Comparison of ENCODE assay signal across 15 cellular contexts in genomic region chr1:182035097-182035770, GRCh38. TPM values are rescaled to one million over a fixed set of nuclear protein-coding genes. Genes with fewer than 3 reads are reported as not detected.
DNase-seq lines count a peak whose midpoint lies in the region; ATAC-seq, FAIRE-seq and TF ChIP-seq lines count a peak whose summit lies in the region.
"Had no signal": no experiment of that assay in that cellular context is flagged by ENCODE, and none has a peak within 500 bp of the region (broad histone marks: within the 10 kb centered on the region; RNA-seq: fewer than 3 reads in every experiment).

No MANE protein-coding gene starts in this region.

- H3K9me3 ChIP-seq in K562 (replicated peaks; ENCODE audit: control insufficient read depth, insufficient read depth, low read depth, low read length), result no peaks in the 10 kb centered on the region
- peaks cover 0 to 26% (median 13%) of the 10 kb centered on the region in 4 donors for H3K9me3 ChIP-seq in stomach
- H3K9me3 ChIP-seq: esophagus squamous epithelium, vagina had no signal

- no peak overlapping the region for H2AFZ ChIP-seq in K562 (ENCODE audit: low read depth, low read length)

- TF ChIP-seq CTCF in 22Rv1 (IDR thresholded peaks at IDR 0.05), result peak; percentile 68
- TF ChIP-seq CTCF in BJ (IDR thresholded peaks at IDR 0.05; ENCODE audit: insufficient read depth, low read depth, low read length), result 0 out of 2 replicates have a peak, but pooled peaks have one; percentile 7
- peak; percentile 13 to 42 (median 35); a peak in 4 of 6 replicates for TF ChIP-seq CTCF in K562 (IDR thresholded peaks at IDR 0.05 in 2 of 3, conservative IDR thresholded peaks at IDR 0.05 in 1 of 3; ENCODE audit: insufficient read depth in 2 of 3, low read depth in 1 of 3, low read length in 3 of 3)
- no peak for TF ChIP-seq CTCF in stomach (IDR thresholded peaks at IDR 0.05)

- no peaks in the 10 kb centered on the region for H3K9me1 ChIP-seq in K562 (ENCODE audit: control insufficient read depth, insufficient read depth, low read length)

- no peak; the same call in 2 of the 3 replicates for ATAC-seq in K562

- no TSS peak for BruUV-seq in K562 (replicated peaks; lab: Mats Ljungman, UMichigan)

- peak; percentile 11 for FAIRE-seq in K562 (lab: Jason Lieb, UNC)

- no peak for DNase-seq in BJ (ENCODE audit: low read depth)
- DNase-seq in KBM-7, result peak; percentile 19
- DNase-seq in K562 (ENCODE audit: extremely low read depth in 1 of 4, low spot score in 3 of 4), result peak in 1 of 4 experiments; percentile 26
- DNase-seq in NCI-H1694 (lab: John Stamatoyannopoulos, UW), result no peak
- no peak for DNase-seq in NCI-H774 (lab: John Stamatoyannopoulos, UW)
- DNase-seq in nucleus accumbens (lab: John Stamatoyannopoulos, UW), result no peak
- DNase-seq in stomach, result no peak
- DNase-seq: DMS153, esophagus squamous epithelium, naive B cell, NCI-H187 treated with DMSO at 0.1 percent for 48 hours had no signal

- POLR2A ChIA-PET in BJ (lab: Charles Lee) (no interaction called here), K562 (lab: Yijun Ruan, JAX) (no interaction called here)

- intact Hi-C loops in K562 (cut with micrococcal nuclease) (no loop called here), stomach (cut with DNase I; ENCODE audit: low total_unique reads) (no loop called here)

- H3K36me3 ChIP-seq in BJ (ENCODE audit: control insufficient read depth, insufficient read depth, low read length), result no peaks in the 10 kb centered on the region
- no peaks in the 10 kb centered on the region for H3K36me3 ChIP-seq in K562 (ENCODE audit: control insufficient read depth, insufficient read depth, low read length)
- no peaks in the 10 kb centered on the region for H3K36me3 ChIP-seq in stomach
- H3K36me3 ChIP-seq: esophagus squamous epithelium, vagina had no signal

- no peaks in the 10 kb centered on the region for H4K20me1 ChIP-seq in K562 (replicated peaks; ENCODE audit: control insufficient read depth, insufficient read depth, low read length)

- H3K79me2 ChIP-seq in K562 (ENCODE audit: control insufficient read depth, insufficient read depth, low read length), result no peaks in the 10 kb centered on the region

- H3K4me2 ChIP-seq in K562 (ENCODE audit: insufficient read depth, low read length), result no peak overlapping the region

- TF ChIP-seq POLR2A in K562 (conservative IDR thresholded peaks at IDR 0.05) (no peak), stomach (IDR thresholded peaks at IDR 0.05) (no peak)

- H3K27me3 ChIP-seq in BJ (ENCODE audit: control insufficient read depth, insufficient read depth, low read length) (no peaks in the 10 kb centered on the region), K562 (ENCODE audit: control insufficient read depth in 2 of 2, insufficient read depth in 2 of 2, low read length in 2 of 2) (no peaks in the 10 kb centered on the region), stomach (no peaks in the 10 kb centered on the region)
- H3K27me3 ChIP-seq: esophagus squamous epithelium, vagina had no signal

- no peak for TF ChIP-seq EP300 in K562 (IDR thresholded peaks at IDR 0.05; ENCODE audit: low read length)
- TF ChIP-seq EP300 in stomach (IDR thresholded peaks at IDR 0.05), result no peak

- H3K4me3 ChIP-seq in BJ (ENCODE audit: low read depth, low read length) (no peak overlapping the region), K562 (no peak overlapping the region), stomach (no peak overlapping the region)
- H3K4me3 ChIP-seq: esophagus squamous epithelium, vagina had no signal

- H3K4me1 ChIP-seq in K562 (replicated peaks in 1 of 2; ENCODE audit: control insufficient read depth in 2 of 2, insufficient read depth in 2 of 2, low read length in 2 of 2) (peaks cover under 1 to 4% of the 10 kb centered on the region in 2 experiments; a peak in 2 of 5 replicates), stomach (peaks cover under 1 to 3% (median 2%) of the 10 kb centered on the region in 4 donors)
- H3K4me1 ChIP-seq: vagina had no signal

- 5% methylated on average over 7 of the region's 7 CpGs for WGBS in K562 (ENCODE audit: insufficient coverage, low coverage, missing lambda C conversion rate)
- 66 to 74% (median 73%) methylated on average over 7 of the region's 7 CpGs for WGBS in stomach, 5 donors

- no peak for TF ChIP-seq RAD21 in K562 (CRISPR knock-in tag; conservative IDR thresholded peaks at IDR 0.05 in 1 of 2, IDR thresholded peaks at IDR 0.05 in 1 of 2)

- in situ Hi-C loops in KBM-7 (cut with MboI; ENCODE audit: low pct_unique_long_range_greater_than_20kb, low sequenced_read_pairs), result no loop called here
- in situ Hi-C loops in K562 (cut with MboI), result no loop called here

- H3K27ac ChIP-seq in 22Rv1 (no peak overlapping the region), K562 (ENCODE audit: extremely low read depth, low read depth, low read length) (no peak overlapping the region), stomach (no peak overlapping the region)
- H3K27ac ChIP-seq: esophagus squamous epithelium, HL-60, RWPE1, vagina had no signal

- CTCF ChIA-PET in BJ (lab: Yijun Ruan, JAX) (interaction anchor here (1.0 kb wide), 1 partner anchor 11 kb away, joined by 3 read pairs; no protein-coding TSS in a partner anchor), K562 (lab: Yijun Ruan, JAX; ENCODE audit: low intra/inter-chr PET ratio) (no interaction called here)

- H3K9ac ChIP-seq in K562 (ENCODE audit: insufficient read depth in 1 of 2, low read depth in 2 of 2, low read length in 2 of 2), result no peak overlapping the region

TF ChIP-seq in K562, 482 proteins besides CTCF, POLR2A, EP300 and RAD21 (continues in another document):
- TF ChIP-seq ZNF121 (CRISPR knock-in tag; conservative IDR thresholded peaks at IDR 0.05) (no peak), ELF1 (tag; IDR thresholded peaks at IDR 0.05) (no peak), NCOA6 (IDR thresholded peaks at IDR 0.05) (no peak), ZNF184 (CRISPR knock-in tag; IDR thresholded peaks at IDR 0.05) (no peak), RUNX1 (IDR thresholded peaks at IDR 0.05; ENCODE audit: low read depth) (no peak), ZBTB8A (IDR thresholded peaks at IDR 0.05; ENCODE audit: partially characterized antibody) (no peak), ZNF695 (CRISPR knock-in tag; IDR thresholded peaks at IDR 0.05) (no peak), ZNF12 (CRISPR knock-in tag; IDR thresholded peaks at IDR 0.05) (no peak)
- TF ChIP-seq, protein P1, sequence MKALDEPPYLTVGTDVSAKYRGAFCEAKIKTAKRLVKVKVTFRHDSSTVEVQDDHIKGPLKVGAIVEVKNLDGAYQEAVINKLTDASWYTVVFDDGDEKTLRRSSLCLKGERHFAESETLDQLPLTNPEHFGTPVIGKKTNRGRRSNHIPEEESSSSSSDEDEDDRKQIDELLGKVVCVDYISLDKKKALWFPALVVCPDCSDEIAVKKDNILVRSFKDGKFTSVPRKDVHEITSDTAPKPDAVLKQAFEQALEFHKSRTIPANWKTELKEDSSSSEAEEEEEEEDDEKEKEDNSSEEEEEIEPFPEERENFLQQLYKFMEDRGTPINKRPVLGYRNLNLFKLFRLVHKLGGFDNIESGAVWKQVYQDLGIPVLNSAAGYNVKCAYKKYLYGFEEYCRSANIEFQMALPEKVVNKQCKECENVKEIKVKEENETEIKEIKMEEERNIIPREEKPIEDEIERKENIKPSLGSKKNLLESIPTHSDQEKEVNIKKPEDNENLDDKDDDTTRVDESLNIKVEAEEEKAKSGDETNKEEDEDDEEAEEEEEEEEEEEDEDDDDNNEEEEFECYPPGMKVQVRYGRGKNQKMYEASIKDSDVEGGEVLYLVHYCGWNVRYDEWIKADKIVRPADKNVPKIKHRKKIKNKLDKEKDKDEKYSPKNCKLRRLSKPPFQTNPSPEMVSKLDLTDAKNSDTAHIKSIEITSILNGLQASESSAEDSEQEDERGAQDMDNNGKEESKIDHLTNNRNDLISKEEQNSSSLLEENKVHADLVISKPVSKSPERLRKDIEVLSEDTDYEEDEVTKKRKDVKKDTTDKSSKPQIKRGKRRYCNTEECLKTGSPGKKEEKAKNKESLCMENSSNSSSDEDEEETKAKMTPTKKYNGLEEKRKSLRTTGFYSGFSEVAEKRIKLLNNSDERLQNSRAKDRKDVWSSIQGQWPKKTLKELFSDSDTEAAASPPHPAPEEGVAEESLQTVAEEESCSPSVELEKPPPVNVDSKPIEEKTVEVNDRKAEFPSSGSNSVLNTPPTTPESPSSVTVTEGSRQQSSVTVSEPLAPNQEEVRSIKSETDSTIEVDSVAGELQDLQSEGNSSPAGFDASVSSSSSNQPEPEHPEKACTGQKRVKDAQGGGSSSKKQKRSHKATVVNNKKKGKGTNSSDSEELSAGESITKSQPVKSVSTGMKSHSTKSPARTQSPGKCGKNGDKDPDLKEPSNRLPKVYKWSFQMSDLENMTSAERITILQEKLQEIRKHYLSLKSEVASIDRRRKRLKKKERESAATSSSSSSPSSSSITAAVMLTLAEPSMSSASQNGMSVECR (CRISPR knock-in tag; IDR thresholded peaks at IDR 0.05), result no peak
- TF ChIP-seq, protein P2, sequence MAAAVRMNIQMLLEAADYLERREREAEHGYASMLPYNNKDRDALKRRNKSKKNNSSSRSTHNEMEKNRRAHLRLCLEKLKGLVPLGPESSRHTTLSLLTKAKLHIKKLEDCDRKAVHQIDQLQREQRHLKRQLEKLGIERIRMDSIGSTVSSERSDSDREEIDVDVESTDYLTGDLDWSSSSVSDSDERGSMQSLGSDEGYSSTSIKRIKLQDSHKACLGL (CRISPR knock-in tag; IDR thresholded peaks at IDR 0.05; ENCODE audit: borderline replicate concordance, poor library complexity, severe bottlenecking), result no peak

RNA-seq across cellular contexts. Expression of gene ZNF648, which starts 26.3 kb away (rescaled TPM):
- polyA plus RNA-seq in BJ (2011; rRNA removed), result not detected in 2 replicates
- not detected in 2 replicates for polyA minus RNA-seq in BJ (2011; rRNA and poly(A)+ RNA removed)
- not detected in 2 replicates for total RNA-seq in K562 (2011; cell fraction: chromatin; rRNA removed; ENCODE audit: low replicate concordance)
- not detected in 2 replicates for total RNA-seq in K562 (2011; cell fraction: nucleolus; rRNA removed)
- 0.07 TPM in 1 of 2 replicates, not detected in the other for total RNA-seq in K562 (2011; cell fraction: nucleoplasm; rRNA removed)
- total RNA-seq in K562 (2014; rRNA removed), result 0.18 and 0.20 TPM in 2 replicates
- total RNA-seq in K562 (2014; rRNA removed; fragmentation: Illumina TruSeq; extraction: Trizol), result 0.06 and 0.15 TPM in 2 replicates
- 0.11 and 0.34 TPM in 2 replicates for total RNA-seq in K562 (2015; rRNA removed; fragmentation: Illumina TruSeq; extraction: Trizol)
- total RNA-seq in K562 (2021), result 0.22 and 0.27 TPM in 2 replicates
- not detected in 2 replicates for polyA plus RNA-seq in K562 (2011; rRNA removed)
- not detected in 2 replicates for polyA plus RNA-seq in K562 (2011; cell fraction: cytosol; rRNA removed)
- polyA plus RNA-seq in K562 (2011; cell fraction: nucleus; rRNA removed), result not detected in 2 replicates
- polyA plus RNA-seq in K562 (2012), result 0.10 and 0.14 TPM in 2 replicates
- 0.18 and 0.21 TPM in 2 replicates for polyA plus RNA-seq in K562 (2014; fragmentation: Illumina TruSeq; extraction: Trizol)
- polyA plus RNA-seq in K562 (2014; fragmentation: Nextera tagmentation; extraction: Ambion mirVana), result under 1 TPM in 1 of 2 experiments, not detected in 1; 0.06 TPM
- 0.11 and 0.25 TPM in 2 replicates for polyA plus RNA-seq in K562 (2014; rRNA removed)
- not detected in 2 replicates for polyA minus RNA-seq in K562 (2011; rRNA and poly(A)+ RNA removed)
- not detected in 2 replicates for polyA minus RNA-seq in K562 (2011; cell fraction: cytosol; rRNA and poly(A)+ RNA removed)
- not detected in 2 replicates for polyA minus RNA-seq in K562 (2011; cell fraction: nucleus; rRNA and poly(A)+ RNA removed)
- 1 to 10 TPM in 1 of 5 donors, not detected in 4; 1.7 TPM for total RNA-seq in stomach
- under 1 TPM in 2 of 3 donors, not detected in 1; 0.03 to 0.12 TPM for polyA plus RNA-seq in stomach
- total RNA-seq: vagina had no signal

Comparison
In these comparisons a context has a peak if more than half of its experiments do, and no peak if none do; other contexts are left out.
1. CTCF ChIP-seq: peak in 22Rv1 (single experiment), BJ (single experiment) and K562 (3 of 3); none in stomach (0 of 7).